In genomic region chr9:19486803-19487202, GRCh38 we compare ENCODE assay signal across 18 cellular contexts.
DNase-seq lines count a peak whose midpoint lies in the region; ATAC-seq and TF ChIP-seq lines count a peak whose summit lies in the region.
"Had no signal": no experiment of that assay in that cellular context is flagged by ENCODE, and none has a peak within 500 bp of the region (broad histone marks: within the 10 kb centered on the region; RNA-seq: fewer than 3 reads in every experiment).

No MANE protein-coding gene starts in this region.

- H3F3A ChIP-seq in PC-3 (ENCODE audit: low read length, unreplicated experiment): no peaks in the 10 kb centered on the region

- CTCF ChIA-PET in PC-3 (lab: Charles Lee): no interaction called here

- 0 out of 2 replicates have a peak, but pooled peaks cover 8% of the 10 kb centered on the region for H3K4me1 ChIP-seq in PC-3 (ENCODE audit: insufficient read depth, low read length)
- H3K4me1 ChIP-seq: BE2C had no signal

- H3K27me3 ChIP-seq in PC-3 (ENCODE audit: low read length): peaks cover 11% of the 10 kb centered on the region

- H2AFZ ChIP-seq in PC-3 (ENCODE audit: low read length): no peak overlapping the region
- H2AFZ ChIP-seq: GM23248 had no signal

- H3K9ac ChIP-seq in PC-3 (ENCODE audit: low read length): no peak overlapping the region
- H3K9ac ChIP-seq: GM23248 had no signal

- H3K4me2 ChIP-seq in PC-3 (ENCODE audit: low read length): 0 out of 2 replicates have a peak overlapping the region, but pooled peaks have one; percentile 8

- no peak overlapping the region for H3K4me3 ChIP-seq in PC-3 (ENCODE audit: low read length)
- H3K4me3 ChIP-seq: GM23248, HAP-1 had no signal

- H3K36me3 ChIP-seq in PC-3 (ENCODE audit: low read depth, low read length): no peaks in the 10 kb centered on the region
- H3K36me3 ChIP-seq: BE2C, HAP-1 had no signal

- H3K9me2 ChIP-seq in PC-3 (replicated peaks; ENCODE audit: low read length): no peaks in the 10 kb centered on the region

- POLR2A ChIA-PET in PC-3 (lab: Charles Lee; ENCODE audit: unreplicated experiment): no interaction called here

- DNase-seq in PC-3: peak; percentile 65
- no peak for DNase-seq in caudate nucleus (lab: John Stamatoyannopoulos, UW)
- DNase-seq in stimulated activated naive CD4-positive, alpha-beta T cell (lab: John Stamatoyannopoulos, UW): no peak
- DNase-seq in ureter (ENCODE audit: low spot score): no peak
- DNase-seq: ACHN; BE2C; C1 segment of cervical spinal cord; CD4-positive, CD25-positive, alpha-beta regulatory T cell; CD8-positive, alpha-beta memory T cell; COR-L47; DMS153; DMS79; GDM1; GM23248 had no signal

- no peaks in the 10 kb centered on the region for H4K20me1 ChIP-seq in PC-3 (ENCODE audit: low read length)

- ATAC-seq in PC-3 (peak; percentile 95), esophagus mucosa (peak; percentile 63), HG03159 (IDR thresholded peaks at IDR 0.05; ENCODE audit: unreplicated experiment) (no peak)

- TF ChIP-seq CTCF in PC-3 (conservative IDR thresholded peaks at IDR 0.05; ENCODE audit: low read depth, low read length): no peak

- no TSS peak for BruUV-seq in PC-3 (replicated peaks; lab: Mats Ljungman, UMichigan)

- intact Hi-C loops in PC-3 (cut with micrococcal nuclease): no loop called here

- H3K9me3 ChIP-seq in PC-3 (ENCODE audit: low read length): no peaks in the 10 kb centered on the region
- H3K9me3 ChIP-seq: BE2C, HAP-1 had no signal

- H3K79me2 ChIP-seq in PC-3 (ENCODE audit: low read length): no peaks in the 10 kb centered on the region

- H3K27ac ChIP-seq in PC-3 (ENCODE audit: low read length): no peak overlapping the region
- H3K27ac ChIP-seq in caudate nucleus (ENCODE audit: low read depth, low read length): peak overlapping the region; percentile 94
- peak overlapping the region; percentile 97 for H3K27ac ChIP-seq in temporal lobe (ENCODE audit: low read depth, low read length)
- H3K27ac ChIP-seq: GM23248 had no signal
